Comparison of ENCODE assay signal across 9 cellular contexts in genomic region chr1:56584910-56585528, GRCh38. TPM values are rescaled to one million over a fixed set of nuclear protein-coding genes. Genes with fewer than 3 reads are reported as not detected.
A peak's percentile ranks its signal among the peaks of the same experiment; 100 is the strongest.
DNase-seq lines count a peak whose midpoint lies in the region; ATAC-seq and TF ChIP-seq lines count a peak whose summit lies in the region.
"Had no signal": no experiment of that assay in that cellular context is flagged by ENCODE, and none has a peak within 500 bp of the region (broad histone marks: within the 10 kb centered on the region; RNA-seq: fewer than 3 reads in every experiment).

No MANE protein-coding gene starts in this region.

- H3K27ac Mint-ChIP-seq in chondrocyte (ENCODE audit: unreplicated experiment): no peak overlapping the region
- H3K27ac Mint-ChIP-seq: IgD-negative memory B cell had no signal

- DNase-seq in Caki2 (ENCODE audit: low read depth) (peak; percentile 43), NCI-H82 treated with DMSO at 0.1 percent for 48 hours (lab: John Stamatoyannopoulos, UW; ENCODE audit: unreplicated experiment) (peak; percentile 60), chondrocyte (ENCODE audit: low spot score) (no peak), right lobe of liver (no peak)
- no peak for DNase-seq in stimulated activated CD4-positive, alpha-beta T cell treated with anti-CD3 and anti-CD28 coated beads, Interleukin-12 subunit alpha, Interleukin-12 subunit beta, amount 100 ng/mL, for 4 hours

- H3K27me3 ChIP-seq in right lobe of liver: no peaks in the 10 kb centered on the region

- no peak for TF ChIP-seq POLR2A in right lobe of liver (IDR thresholded peaks at IDR 0.05)

- H3K4me1 Mint-ChIP-seq in chondrocyte (ENCODE audit: low read depth): peaks cover 6% of the 10 kb centered on the region

- TF ChIP-seq CTCF in HEK293 (tag by site-specific recombination; IDR thresholded peaks at IDR 0.05) (peak; percentile 50; the same call in 1 of the 2 replicates), chondrocyte (IDR thresholded peaks at IDR 0.05) (peak; percentile 95), right lobe of liver (IDR thresholded peaks at IDR 0.05) (peak; percentile 84 to 89 (median 86))

- H3K4me3 ChIP-seq in HEK293 (ENCODE audit: low read depth, low read length) (no peak overlapping the region), right lobe of liver (no peak overlapping the region)

- POLR2A ChIA-PET in HEK293 (lab: Yijun Ruan, JAX): no interaction called here

- whole genome bisulfite sequencing in right lobe of liver (ENCODE audit: insufficient coverage, low coverage, low lambda C conversion rate, missing lambda C conversion rate): 3% methylated on average over 5 of the region's 5 CpGs

- H3K4me3 Mint-ChIP-seq in chondrocyte (ENCODE audit: unreplicated experiment): no peak overlapping the region
- H3K4me3 Mint-ChIP-seq: IgD-negative memory B cell had no signal

- H3K9me3 ChIP-seq in HEK293 (ENCODE audit: control insufficient read depth, insufficient read depth, low read depth, low read length): no peaks in the 10 kb centered on the region
- no peaks in the 10 kb centered on the region for H3K9me3 ChIP-seq in right lobe of liver

- H3K4me1 ChIP-seq in HEK293 (ENCODE audit: control insufficient read depth, insufficient read depth, low read length) (no peaks in the 10 kb centered on the region), right lobe of liver (peaks cover 0 to 15% (median 2%) of the 10 kb centered on the region in 4 donors)

- in situ Hi-C loops in Caki2 (cut with HindIII; ENCODE audit: low pct_unique_long_range_greater_than_20kb, low sequenced_read_pairs): no loop called here

- CTCF ChIA-PET in HEK293 (lab: Yijun Ruan, JAX): interaction anchor here (0.5 to 4.0 kb wide), 48 partner anchors 9 to 1854 kb away, joined by 3 to 24 read pairs (median 4); partner anchors contain the start of gene FYB2

- ATAC-seq in right lobe of liver: peak; percentile 83 to 91 (median 88)
- ATAC-seq in HG03108 (IDR thresholded peaks at IDR 0.05; ENCODE audit: unreplicated experiment): no peak
- no peak for ATAC-seq in GM21786 (IDR thresholded peaks at IDR 0.05; ENCODE audit: unreplicated experiment)

- H3K36me3 ChIP-seq in HEK293 (ENCODE audit: control insufficient read depth in 2 of 2, insufficient read depth in 1 of 2, low read length in 2 of 2) (no peaks in the 10 kb centered on the region), right lobe of liver (no peaks in the 10 kb centered on the region)

- H3K9me3 Mint-ChIP-seq in chondrocyte (ENCODE audit: low read depth): peaks cover 8% of the 10 kb centered on the region
- H3K9me3 Mint-ChIP-seq: IgD-negative memory B cell had no signal

- intact Hi-C loops in right lobe of liver (cut with DNase I): loop anchor here in 1 of 2 donors (10.0 kb wide), 1 partner anchor 1210 kb away; no protein-coding TSS in a partner anchor

- H3K36me3 Mint-ChIP-seq in chondrocyte (ENCODE audit: low read depth): peaks cover 2% of the 10 kb centered on the region
- H3K36me3 Mint-ChIP-seq: IgD-negative memory B cell had no signal

- H3K27me3 Mint-ChIP-seq in chondrocyte (ENCODE audit: low read depth): no peaks in the 10 kb centered on the region
- H3K27me3 Mint-ChIP-seq: IgD-negative memory B cell had no signal

- H3K27ac ChIP-seq in HEK293 (ENCODE audit: extremely low read depth, low read depth, low read length) (no peak overlapping the region), right lobe of liver (no peak overlapping the region)

TF ChIP-seq in HEK293, 187 proteins besides CTCF, POLR2A, EP300 and RAD21:
- 0 out of 2 replicates have a peak, but pooled peaks have one; percentile 45 for TF ChIP-seq MZF1 (tag by site-specific recombination; IDR thresholded peaks at IDR 0.05; ENCODE audit: borderline replicate concordance)
- no peak for TF ChIP-seq ZNF174 (tag by site-specific recombination; IDR thresholded peaks at IDR 0.05)
- no peak for TF ChIP-seq PRDM2 (tag by site-specific recombination; IDR thresholded peaks at IDR 0.05; ENCODE audit: borderline replicate concordance)
- TF ChIP-seq ZFP3 (tag by site-specific recombination; IDR thresholded peaks at IDR 0.05; ENCODE audit: low read depth): no peak
- no peak for TF ChIP-seq ZNF830 (tag by site-specific recombination; IDR thresholded peaks at IDR 0.05; ENCODE audit: low read depth)
- TF ChIP-seq ZNF280D (tag by site-specific recombination; IDR thresholded peaks at IDR 0.05): no peak
- TF ChIP-seq SP2 (tag by site-specific recombination; IDR thresholded peaks at IDR 0.05): no peak
- TF ChIP-seq ZNF37A (tag by site-specific recombination; IDR thresholded peaks at IDR 0.05): no peak
- peak; percentile 94 for TF ChIP-seq ZNF654 (tag by site-specific recombination; IDR thresholded peaks at IDR 0.05; ENCODE audit: low read depth)
- TF ChIP-seq YY1 (tag by site-specific recombination; IDR thresholded peaks at IDR 0.05): peak; percentile 57; the same call in 1 of the 2 replicates

RNA-seq across cellular contexts. Expression of gene PLPP3, which starts 5.7 kb away (rescaled TPM):
- 3.5 and 4.1 TPM in 2 replicates for total RNA-seq in Caki2 (2014; rRNA removed; shearing (Covaris generic); ENCODE audit: low replicate concordance)
- total RNA-seq in chondrocyte: 20.2 to 20.5 TPM (median 20.4 TPM) in 3 replicates
- 100 to 1,000 TPM in 1 of 6 experiments, 10 to 100 TPM in 5; 47.8 to 118 (median 65.8) TPM for total RNA-seq in right lobe of liver

Comparison
In these comparisons a context has a peak if more than half of its experiments do, and no peak if none do; other contexts are left out.
1. DNase-seq: peak in Caki2 (single experiment) and NCI-H82 treated with DMSO at 0.1 percent for 48 hours (single experiment); none in chondrocyte (single experiment), right lobe of liver (0 of 3) and stimulated activated CD4-positive, alpha-beta T cell treated with anti-CD3 and anti-CD28 coated beads, Interleukin-12 subunit alpha, Interleukin-12 subunit beta, amount 100 ng/mL, for 4 hours (single experiment).
2. ATAC-seq: peak in right lobe of liver (4 of 4); none in HG03108 (single experiment) and GM21786 (single experiment).
3. Peak in every context shown above with its lines, with median percentiles within 50 percentile points of each other: CTCF ChIP-seq.